9 cellular contexts compared by ENCODE assay signal in the genomic region with DNA sequence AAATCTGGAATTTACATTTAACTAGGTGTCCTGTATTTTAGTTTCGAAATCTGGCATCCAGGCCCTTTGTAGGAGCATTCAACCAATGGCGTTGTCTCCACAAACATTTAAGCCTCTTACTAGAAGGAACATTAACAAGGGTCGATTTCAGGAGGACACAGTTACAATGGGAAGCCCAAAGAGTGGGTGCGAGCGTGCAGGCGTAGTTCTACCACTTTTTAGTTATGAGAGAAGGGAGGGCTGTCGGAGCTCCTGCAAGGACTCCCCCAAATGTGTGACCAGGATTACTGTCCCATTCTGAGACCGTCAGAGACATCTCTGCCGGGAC. TPM values are rescaled to one million over a fixed set of nuclear protein-coding genes. Genes with fewer than 3 reads are reported as not detected.
DNase-seq lines count a peak whose midpoint lies in the region; ATAC-seq and TF ChIP-seq lines count a peak whose summit lies in the region.
"Had no signal": no experiment of that assay in that cellular context is flagged by ENCODE, and none has a peak within 500 bp of the region (broad histone marks: within the 10 kb centered on the region; RNA-seq: fewer than 3 reads in every experiment).

No MANE protein-coding gene starts in this region.

- no peak for TF ChIP-seq CTCF in astrocyte of the spinal cord (IDR thresholded peaks at IDR 0.05; ENCODE audit: low read depth, low read length)
- no peak for TF ChIP-seq CTCF in left lung (IDR thresholded peaks at IDR 0.05)
- TF ChIP-seq CTCF in tibial artery (IDR thresholded peaks at IDR 0.05): no peak

- DNase-seq in astrocyte of the spinal cord (ENCODE audit: low read depth, low spot score) (no peak), left lung (no peak), tibial artery (no peak), GM19240 (ENCODE audit: insufficient read length, low spot score) (no peak), NCI-H1092 treated with DMSO at 0.1 percent for 48 hours (lab: John Stamatoyannopoulos, UW) (no peak)
- DNase-seq in activated effector memory CD4-positive, alpha-beta T cell treated with Interleukin-2 at 50 U/mL for 16 hours: no peak

- H3K36me3 ChIP-seq in left lung (peaks cover 0 to 12% of the 10 kb centered on the region in 2 donors), tibial artery (peaks cover 13 to 15% (median 14%) of the 10 kb centered on the region in 3 donors)

- H3K9me3 ChIP-seq in left lung (no peaks in the 10 kb centered on the region), tibial artery (no peaks in the 10 kb centered on the region)

- H3K27me3 ChIP-seq in left lung (no peaks in the 10 kb centered on the region), tibial artery (no peaks in the 10 kb centered on the region)

- ATAC-seq in GM18502 (IDR thresholded peaks at IDR 0.05; ENCODE audit: poor library complexity, unreplicated experiment): peak; percentile 32
- ATAC-seq in HG03064 (IDR thresholded peaks at IDR 0.05; ENCODE audit: low read depth, unreplicated experiment): peak; percentile 30
- peak; percentile 7 for ATAC-seq in left lung

- H3K4me1 ChIP-seq in left lung: peaks cover 0 to 27% of the 10 kb centered on the region in 2 donors
- H3K4me1 ChIP-seq in tibial artery: peaks cover 0 to 32% (median 18%) of the 10 kb centered on the region in 4 donors

- intact Hi-C loops in left lung (cut with DNase I) (no loop called here), tibial artery (cut with DNase I; ENCODE audit: low total_unique reads) (no loop called here)

- in situ Hi-C loops in astrocyte of the spinal cord (cut with HindIII; ENCODE audit: low sequenced_read_pairs): no loop called here

- H3K4me3 ChIP-seq in astrocyte of the spinal cord (ENCODE audit: low read depth, low read length): peak overlapping the region; percentile 84
- H3K4me3 ChIP-seq in left lung: peak overlapping the region; percentile 69 to 90
- H3K4me3 ChIP-seq in tibial artery: peak overlapping the region; percentile 74 to 88

- H3K27ac ChIP-seq in left lung (peak overlapping the region; percentile 84 to 94), tibial artery (peak overlapping the region; percentile 85 to 93)

RNA-seq across cellular contexts. Expression of gene ABHD4, which starts 0.4 kb away (rescaled TPM):
- 10 to 100 TPM; 33.6 to 51.0 TPM for total RNA-seq in left lung

RNA-seq across cellular contexts. Expression of gene DAD1, which starts 8.7 kb away (rescaled TPM):
- 100 to 1,000 TPM; 220 to 251 TPM for total RNA-seq in left lung

RNA-seq across cellular contexts. Expression of gene OR6J1, which starts 46.4 kb away (rescaled TPM):
- total RNA-seq in left lung: not detected
- total RNA-seq: SK-MEL-5 had no signal
